ENCODE assay signal across 25 cellular contexts in the genomic region with DNA sequence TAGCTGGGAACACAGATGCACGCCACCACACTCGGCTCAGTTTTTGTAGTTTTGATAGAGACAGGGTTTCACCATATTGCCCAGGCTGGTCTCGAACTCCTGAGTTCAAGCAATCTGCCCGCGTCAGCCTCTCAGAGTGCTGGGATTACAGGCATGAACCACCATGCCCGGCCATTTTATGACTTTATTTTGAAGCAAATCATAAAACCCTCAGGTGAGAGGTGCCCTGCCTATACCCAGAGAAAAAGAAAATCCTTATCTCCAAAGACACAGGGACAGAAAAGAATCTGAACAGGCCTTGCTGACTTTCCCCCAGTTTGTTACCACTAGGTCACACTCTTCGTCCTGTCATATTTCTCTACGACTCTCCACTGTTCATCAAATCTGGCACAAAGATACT. TPM values are rescaled to one million over a fixed set of nuclear protein-coding genes. Genes with fewer than 3 reads are reported as not detected.
DNase-seq lines count a peak whose midpoint lies in the region; ATAC-seq, FAIRE-seq and TF ChIP-seq lines count a peak whose summit lies in the region.
"Had no signal": no experiment of that assay in that cellular context is flagged by ENCODE, and none has a peak within 500 bp of the region (broad histone marks: within the 10 kb centered on the region; RNA-seq: fewer than 3 reads in every experiment).

No MANE protein-coding gene starts in this region.

- in situ Hi-C loops in transverse colon (cut with MboI; ENCODE audit: low pct_ligation_motif_present in 1 of 4, low pct_unique_long_range_greater_than_20kb in 1 of 4, low sequenced_read_pairs in 3 of 4) = no loop called here

- no peak overlapping the region for H3K27ac ChIP-seq in left ventricle myocardium inferior (replicated peaks)
- peak overlapping the region; percentile 93 for H3K27ac ChIP-seq in VCaP
- H3K27ac ChIP-seq in transverse colon = peak overlapping the region; percentile 70 to 83 (median 78)
- H3K27ac ChIP-seq: BLaER1 had no signal

- ATAC-seq in mucosa of descending colon = peak; percentile 50
- ATAC-seq: GM12878 had no signal

- H3K4me1 ChIP-seq in left ventricle myocardium inferior = no peaks in the 10 kb centered on the region
- H3K4me1 ChIP-seq in mucosa of descending colon (ENCODE audit: low read depth) = peaks cover 3% of the 10 kb centered on the region
- peaks cover 0 to 25% (median 15%) of the 10 kb centered on the region in 4 donors for H3K4me1 ChIP-seq in transverse colon
- H3K4me1 ChIP-seq: BE2C, BLaER1 had no signal

- H3K27me3 ChIP-seq in left ventricle myocardium inferior (ENCODE audit: low read depth) (no peaks in the 10 kb centered on the region), transverse colon (no peaks in the 10 kb centered on the region)
- H3K27me3 ChIP-seq: BE2C, BLaER1 had no signal

- H3K4me3 ChIP-seq in left ventricle myocardium inferior = no peak overlapping the region
- H3K4me3 ChIP-seq in mucosa of descending colon = no peak overlapping the region
- H3K4me3 ChIP-seq in transverse colon = no peak overlapping the region
- H3K4me3 ChIP-seq: BLaER1, GM12878 had no signal

- no peak for TF ChIP-seq EP300 in transverse colon (IDR thresholded peaks at IDR 0.05; ENCODE audit: low read depth)

- TF ChIP-seq POLR2A in transverse colon (IDR thresholded peaks at IDR 0.05) = no peak

- 68 to 69% methylated on average over 5 to 8 of the region's 8 CpGs for WGBS in transverse colon (ENCODE audit: low coverage in 1 of 2), 2 donors

- no peak for FAIRE-seq in urothelium cell line (lab: Jason Lieb, UNC)
- FAIRE-seq: A204.1, D721Med, GM12878, GM12892, GM18507 had no signal

- H3K9me3 ChIP-seq in left ventricle myocardium inferior (replicated peaks) = peaks cover 7% of the 10 kb centered on the region
- H3K9me3 ChIP-seq in mucosa of descending colon = no peaks in the 10 kb centered on the region
- no peaks in the 10 kb centered on the region for H3K9me3 ChIP-seq in transverse colon
- H3K9me3 ChIP-seq: BE2C, BLaER1 had no signal

- intact Hi-C loops in cardiac septum (cut with DNase I) = no loop called here
- intact Hi-C loops in left ventricle myocardium inferior (cut with micrococcal nuclease) = no loop called here
- intact Hi-C loops in mucosa of descending colon (cut with DNase I, micrococcal nuclease) = no loop called here
- intact Hi-C loops in transverse colon (cut with DNase I; ENCODE audit: low total_unique reads) = no loop called here

- no peaks in the 10 kb centered on the region for H3K36me3 ChIP-seq in left ventricle myocardium inferior
- no peaks in the 10 kb centered on the region for H3K36me3 ChIP-seq in mucosa of descending colon (ENCODE audit: low read depth)
- H3K36me3 ChIP-seq in transverse colon = no peaks in the 10 kb centered on the region
- H3K36me3 ChIP-seq: BE2C, BLaER1 had no signal

- DNase-seq in cardiac septum (ENCODE audit: low spot score) (peak; percentile 20), left ventricle myocardium inferior (no peak), mucosa of descending colon (no peak), transverse colon (no peak), urothelium cell line (ENCODE audit: low spot score) (no peak), EL (no peak)
- DNase-seq in stimulated activated CD4-positive, alpha-beta T cell treated with anti-CD3 and anti-CD28 coated beads, Interleukin-4, amount 100 ng/mL, for 4 hours = no peak
- DNase-seq: 8988T; ACHN; BE2C; C1 segment of cervical spinal cord; CD4-positive, alpha-beta memory T cell; CD4-positive, CD25-positive, alpha-beta regulatory T cell; CD8-positive, alpha-beta memory T cell; COR-L47; DMS79 treated with DMSO at 0.1 percent for 48 hours; GDM1 had no signal

- TF ChIP-seq CTCF in left ventricle myocardium inferior (IDR thresholded peaks at IDR 0.05; ENCODE audit: borderline replicate concordance) (no peak), VCaP (conservative IDR thresholded peaks at IDR 0.05) (no peak), mucosa of descending colon (IDR thresholded peaks at IDR 0.05) (no peak), transverse colon (IDR thresholded peaks at IDR 0.05) (no peak)

RNA-seq across cellular contexts. Expression of gene DAO, which starts 48.8 kb away (rescaled TPM):
- total RNA-seq in cardiac septum = not detected
- not detected for total RNA-seq in left ventricle myocardium inferior
- 1 to 10 TPM in 2 of 3 donors, under 1 TPM in 1; 0.79 to 4.8 (median 3.0) TPM for total RNA-seq in mucosa of descending colon
- total RNA-seq in transverse colon = 1 to 10 TPM in 3 of 4 donors, not detected in 1; 3.7 to 7.1 (median 4.4) TPM
- total RNA-seq: A673; CD4-positive, alpha-beta memory T cell; CD4-positive, CD25-positive, alpha-beta regulatory T cell; CD8-positive, alpha-beta memory T cell; GM12878 had no signal
